In the genomic region with DNA sequence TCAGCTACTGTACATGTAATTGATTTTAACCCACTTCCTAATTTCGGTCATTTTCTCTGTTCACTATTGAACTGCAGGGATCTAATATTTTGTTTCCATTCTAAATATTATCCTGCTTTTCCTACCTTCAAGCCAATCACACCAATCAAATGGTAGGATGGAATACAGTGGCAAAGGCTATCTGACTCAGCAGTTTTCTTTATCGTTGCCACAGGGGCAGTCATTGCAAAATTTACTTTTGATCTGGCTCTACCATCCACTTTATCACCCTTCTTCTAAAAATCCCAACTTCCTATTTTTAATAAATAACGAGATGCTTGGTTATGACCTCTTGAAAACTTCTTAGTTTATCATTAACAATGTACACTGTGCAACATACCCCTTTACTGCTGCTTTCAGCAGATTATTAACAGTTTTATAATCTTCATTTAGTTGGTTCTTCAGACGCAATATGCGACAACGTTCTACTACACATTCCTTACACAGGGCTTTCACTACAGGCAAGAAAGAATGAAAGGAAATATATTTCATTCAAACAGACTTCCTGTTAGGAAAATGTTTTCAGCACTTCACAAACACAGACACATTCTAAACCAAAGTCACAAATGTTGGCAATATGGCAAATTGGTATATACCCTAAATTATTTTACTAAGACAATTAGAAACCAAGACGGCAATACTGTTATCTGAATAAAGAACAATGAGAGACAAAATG, we compare ENCODE assay signal across 1 cellular context.
A peak's percentile ranks its signal among the peaks of the same experiment; 100 is the strongest.
TF ChIP-seq lines count a peak whose summit lies in the region.

No MANE protein-coding gene starts in this region.

TF ChIP-seq in H1, 55 proteins besides CTCF, POLR2A, EP300 and RAD21:
- TF ChIP-seq CHD1 (IDR thresholded peaks at IDR 0.05; ENCODE audit: low read depth, low read length) (no peak), EZH2 (IDR thresholded peaks at IDR 0.05; ENCODE audit: low read depth, low read length, severe bottlenecking) (no peak), EGR1 (IDR thresholded peaks at IDR 0.05; ENCODE audit: borderline replicate concordance, low read depth, low read length) (no peak), MAFK (IDR thresholded peaks at IDR 0.05; ENCODE audit: low read depth, low read length) (peak; percentile 51; the same call in 1 of the 2 replicates)
